ENCODE assay signal across 1 cellular context in genomic region chr1:3483801-3484444, GRCh38.
TF ChIP-seq lines count a peak whose summit lies in the region.

No MANE protein-coding gene starts in this region.

TF ChIP-seq in HCT116, 20 proteins besides CTCF, POLR2A, EP300 and RAD21 (continued from another document):
- TF ChIP-seq ZNF274 (IDR thresholded peaks at IDR 0.05; ENCODE audit: low read depth, low read length), result no peak
- TF ChIP-seq YY1 (IDR thresholded peaks at IDR 0.05; ENCODE audit: extremely low read depth, insufficient replicate concordance, low read depth, low read length), result no peak
- no peak for TF ChIP-seq MAX (IDR thresholded peaks at IDR 0.05)
- TF ChIP-seq CBX3 (IDR thresholded peaks at IDR 0.05; ENCODE audit: low read depth), result no peak
- TF ChIP-seq SRF (IDR thresholded peaks at IDR 0.05; ENCODE audit: low read depth), result no peak
- TF ChIP-seq, protein P1, sequence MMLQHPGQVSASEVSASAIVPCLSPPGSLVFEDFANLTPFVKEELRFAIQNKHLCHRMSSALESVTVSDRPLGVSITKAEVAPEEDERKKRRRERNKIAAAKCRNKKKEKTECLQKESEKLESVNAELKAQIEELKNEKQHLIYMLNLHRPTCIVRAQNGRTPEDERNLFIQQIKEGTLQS (IDR thresholded peaks at IDR 0.05), result no peak
- TF ChIP-seq SP1 (IDR thresholded peaks at IDR 0.05; ENCODE audit: low read depth), result no peak
